ENCODE assay signal across 16 cellular contexts in genomic region chr5:38776494-38776893, GRCh38.
"Had no signal": no experiment of that assay in that cellular context is flagged by ENCODE, and none has a peak within 500 bp of the region (broad histone marks: within the 10 kb centered on the region; RNA-seq: fewer than 3 reads in every experiment).

No MANE protein-coding gene starts in this region.

- H3K36me3 ChIP-seq: neutrophil, suprapubic skin had no signal

- H3K27me3 ChIP-seq: neutrophil, suprapubic skin had no signal

- H3K4me3 ChIP-seq: suprapubic skin had no signal

- H3K27ac ChIP-seq: neutrophil, suprapubic skin had no signal

- ATAC-seq: activated CD8-positive, alpha-beta T cell treated with anti-CD3 and anti-CD28 coated beads, Interleukin-2, amount 10 ng/mL, durations not matched to agents 7 days and 5 days; naive thymus-derived CD8-positive, alpha-beta T cell had no signal

- DNase-seq: activated CD4-positive, alpha-beta T cell treated with anti-CD3 and anti-CD28 coated beads, Interleukin-2, amount 10 ng/mL, durations not matched to agents 24 days and 14 days; activated CD4-positive, CD25-positive, alpha-beta regulatory T cell; activated CD8-positive, alpha-beta memory T cell treated with anti-CD3 and anti-CD28 coated beads, Interleukin-2, amount 50 U/mL, for 4 hours; activated CD8-positive, alpha-beta T cell treated with anti-CD3 and anti-CD28 coated beads, Interleukin-2, amount 10 ng/mL, durations not matched to agents 7 days and 5 days; activated effector memory CD4-positive, alpha-beta T cell treated with anti-CD3 and anti-CD28 coated beads, Interleukin-2, amount 50 U/mL, for 16 hours; activated T-cell treated with anti-CD3 and anti-CD28 coated beads, Interleukin-2, amount 50 U/mL, for 48 hours; amygdala; cortex of kidney; effector CD8-positive, alpha-beta T cell; foreskin fibroblast; head of caudate nucleus; immature natural killer cell; naive thymus-derived CD8-positive, alpha-beta T cell; trophoblast cell had no signal

- H3K9me3 ChIP-seq: neutrophil, suprapubic skin had no signal
